ENCODE assay signal across 8 cellular contexts in the genomic region with DNA sequence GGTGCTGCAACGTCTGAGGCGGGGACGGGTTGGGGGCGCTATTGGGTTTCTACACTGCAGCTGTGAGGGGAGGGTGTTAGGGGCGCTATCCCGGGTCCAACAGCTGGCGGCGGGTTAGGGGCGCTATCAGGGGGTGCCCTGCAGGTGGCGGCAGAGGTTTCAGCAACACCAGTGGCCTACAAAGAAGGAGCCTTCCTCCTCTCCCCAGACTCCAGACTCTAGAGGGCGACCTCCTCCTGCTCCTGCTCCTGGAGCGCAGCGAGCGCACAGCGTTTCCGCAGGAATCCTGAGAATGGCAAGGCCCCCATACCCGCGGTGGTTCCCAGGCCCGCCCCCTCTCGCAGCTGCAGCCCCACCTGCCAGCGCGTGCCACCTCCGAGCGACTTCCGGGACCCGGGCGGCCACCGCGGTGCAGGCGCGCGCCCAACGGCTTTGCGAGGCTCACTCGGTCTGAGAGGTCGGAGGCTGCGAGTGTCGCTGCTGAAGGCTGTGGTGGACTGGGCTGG.
A peak's percentile ranks its signal among the peaks of the same experiment; 100 is the strongest.
DNase-seq lines count a peak whose midpoint lies in the region; ATAC-seq and TF ChIP-seq lines count a peak whose summit lies in the region.
"Not testable (repeated sequence)": the region's sequence is repeated elsewhere in the genome, so short reads cannot be mapped to it uniquely, and the experiment has no call there.

No MANE protein-coding gene starts in this region.

- ATAC-seq in GM19463 (IDR thresholded peaks at IDR 0.05; ENCODE audit: unreplicated experiment) (peak; percentile 89), HG03520 (IDR thresholded peaks at IDR 0.05; ENCODE audit: unreplicated experiment) (peak; percentile 96)

- not testable (repeated sequence) for H3K9me3 ChIP-seq in NT2/D1 (ENCODE audit: insufficient read depth, low read length)

- not testable (repeated sequence) for H3K27me3 ChIP-seq in NT2/D1 (ENCODE audit: insufficient read depth, insufficient read length)

- TF ChIP-seq CTCF in epithelial cell of esophagus (IDR thresholded peaks at IDR 0.05; ENCODE audit: insufficient read depth, low read depth, low read length, missing control alignments): peak; percentile 60

- not testable (repeated sequence) for H3K4me1 ChIP-seq in NT2/D1 (ENCODE audit: insufficient read depth, insufficient read length)

- DNase-seq in COR-L47 (lab: John Stamatoyannopoulos, UW): peak; percentile 79
- DNase-seq in NT2/D1 (ENCODE audit: low read depth, low spot score): peak; percentile 70
- DNase-seq in activated T-cell treated with anti-CD3 and anti-CD28 coated beads for 1 hour (ENCODE audit: low read depth): peak; percentile 60
- peak; percentile 41 for DNase-seq in epithelial cell of esophagus (ENCODE audit: low read depth)
- peak; percentile 27 for DNase-seq in middle frontal gyrus (ENCODE audit: extremely low spot score, low spot score)
- DNase-seq in stimulated activated CD8-positive, alpha-beta memory T cell treated with anti-CD3 and anti-CD28 coated beads, Interleukin-2, amount 100 ng/mL, for 48 hours (ENCODE audit: low read depth in 2 of 2): peak; percentile 67 to 76

- not testable (repeated sequence) for H3K4me3 ChIP-seq in NT2/D1 (ENCODE audit: insufficient read length, low read depth)
- H3K4me3 ChIP-seq in epithelial cell of esophagus (ENCODE audit: low read length): peak overlapping the region; percentile 34

- not testable (repeated sequence) for H3K36me3 ChIP-seq in NT2/D1 (ENCODE audit: insufficient read depth, insufficient read length, low read length)

- not testable (repeated sequence) for H3K9ac ChIP-seq in NT2/D1 (ENCODE audit: insufficient read length, low read depth)

Comparison
In these comparisons a context has a peak if more than half of its experiments do, and no peak if none do; other contexts are left out.
1. DNase-seq: peak in every context shown above with its lines; median percentile 79 in COR-L47; 72 in stimulated activated CD8-positive, alpha-beta memory T cell treated with anti-CD3 and anti-CD28 coated beads, Interleukin-2, amount 100 ng/mL, for 48 hours; 70 in NT2/D1; 60 in activated T-cell treated with anti-CD3 and anti-CD28 coated beads for 1 hour; 41 in epithelial cell of esophagus; 27 in middle frontal gyrus.